1 cellular context compared by ENCODE assay signal in the genomic region with DNA sequence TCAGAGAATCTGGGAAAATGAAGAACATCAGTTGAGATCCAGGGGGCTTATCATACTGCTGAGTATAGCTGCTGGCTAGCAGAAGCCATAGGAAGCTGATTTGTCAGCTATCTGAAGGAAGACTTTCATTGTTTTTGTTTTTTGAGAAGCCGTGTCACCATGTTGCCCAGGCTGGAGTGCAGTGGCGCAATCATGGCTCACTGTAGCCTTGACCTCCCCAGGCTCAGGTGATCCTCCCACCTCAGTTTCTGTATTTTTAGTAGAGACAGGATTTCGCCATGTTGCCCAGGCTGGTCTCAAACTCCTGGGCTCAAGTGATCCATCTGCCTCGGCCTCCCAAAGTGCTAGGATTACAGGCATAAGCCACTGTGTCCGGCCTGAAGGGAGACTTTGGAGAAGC.
TF ChIP-seq lines count a peak whose summit lies in the region.
"Not testable (repeated sequence)": the region's sequence is repeated elsewhere in the genome, so short reads cannot be mapped to it uniquely, and the experiment has no call there.

No MANE protein-coding gene starts in this region.

TF ChIP-seq in HepG2, 621 proteins besides CTCF, POLR2A, EP300 and RAD21 (continued from another document):
- TF ChIP-seq RARA (CRISPR knock-in tag; IDR thresholded peaks at IDR 0.05), result peak; percentile 52
- TF ChIP-seq, protein P1, sequence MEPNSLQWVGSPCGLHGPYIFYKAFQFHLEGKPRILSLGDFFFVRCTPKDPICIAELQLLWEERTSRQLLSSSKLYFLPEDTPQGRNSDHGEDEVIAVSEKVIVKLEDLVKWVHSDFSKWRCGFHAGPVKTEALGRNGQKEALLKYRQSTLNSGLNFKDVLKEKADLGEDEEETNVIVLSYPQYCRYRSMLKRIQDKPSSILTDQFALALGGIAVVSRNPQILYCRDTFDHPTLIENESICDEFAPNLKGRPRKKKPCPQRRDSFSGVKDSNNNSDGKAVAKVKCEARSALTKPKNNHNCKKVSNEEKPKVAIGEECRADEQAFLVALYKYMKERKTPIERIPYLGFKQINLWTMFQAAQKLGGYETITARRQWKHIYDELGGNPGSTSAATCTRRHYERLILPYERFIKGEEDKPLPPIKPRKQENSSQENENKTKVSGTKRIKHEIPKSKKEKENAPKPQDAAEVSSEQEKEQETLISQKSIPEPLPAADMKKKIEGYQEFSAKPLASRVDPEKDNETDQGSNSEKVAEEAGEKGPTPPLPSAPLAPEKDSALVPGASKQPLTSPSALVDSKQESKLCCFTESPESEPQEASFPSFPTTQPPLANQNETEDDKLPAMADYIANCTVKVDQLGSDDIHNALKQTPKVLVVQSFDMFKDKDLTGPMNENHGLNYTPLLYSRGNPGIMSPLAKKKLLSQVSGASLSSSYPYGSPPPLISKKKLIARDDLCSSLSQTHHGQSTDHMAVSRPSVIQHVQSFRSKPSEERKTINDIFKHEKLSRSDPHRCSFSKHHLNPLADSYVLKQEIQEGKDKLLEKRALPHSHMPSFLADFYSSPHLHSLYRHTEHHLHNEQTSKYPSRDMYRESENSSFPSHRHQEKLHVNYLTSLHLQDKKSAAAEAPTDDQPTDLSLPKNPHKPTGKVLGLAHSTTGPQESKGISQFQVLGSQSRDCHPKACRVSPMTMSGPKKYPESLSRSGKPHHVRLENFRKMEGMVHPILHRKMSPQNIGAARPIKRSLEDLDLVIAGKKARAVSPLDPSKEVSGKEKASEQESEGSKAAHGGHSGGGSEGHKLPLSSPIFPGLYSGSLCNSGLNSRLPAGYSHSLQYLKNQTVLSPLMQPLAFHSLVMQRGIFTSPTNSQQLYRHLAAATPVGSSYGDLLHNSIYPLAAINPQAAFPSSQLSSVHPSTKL (CRISPR knock-in tag; IDR thresholded peaks at IDR 0.05), result 0 out of 2 replicates have a peak, but pooled peaks have one; percentile 39
- peak; percentile 55 for TF ChIP-seq POGZ (CRISPR knock-in tag; IDR thresholded peaks at IDR 0.05)
- TF ChIP-seq ZMYM4 (CRISPR knock-in tag; IDR thresholded peaks at IDR 0.05), result peak; percentile 65
- TF ChIP-seq HOXA3 (CRISPR knock-in tag; IDR thresholded peaks at IDR 0.05), result peak; percentile 55
- TF ChIP-seq NR2F6 (IDR thresholded peaks at IDR 0.05), result not testable (repeated sequence)
- peak; percentile 62; the same call in 1 of the 2 replicates for TF ChIP-seq NR2F6 (CRISPR knock-in tag; IDR thresholded peaks at IDR 0.05)
